ENCODE assay signal across 1 cellular context in the genomic region with DNA sequence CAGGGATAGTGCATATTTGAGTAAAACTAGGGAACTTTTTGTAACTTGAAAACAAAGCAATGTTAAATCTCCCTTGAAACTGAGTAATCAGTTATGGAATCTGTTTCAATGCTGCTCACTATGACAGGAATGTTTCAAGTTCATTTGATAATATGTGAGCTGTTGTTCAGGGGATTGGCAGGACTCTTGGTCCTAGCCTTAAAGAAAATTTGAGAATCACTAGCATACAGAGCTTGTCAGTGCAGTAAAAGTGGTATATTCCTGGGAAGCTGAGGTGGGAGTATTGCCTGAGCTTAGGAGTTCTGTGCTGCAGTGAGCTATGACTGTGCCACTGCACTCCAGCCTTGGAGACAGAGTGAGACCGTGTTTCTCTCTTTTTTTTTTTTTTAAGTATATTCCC.
TF ChIP-seq lines count a peak whose summit lies in the region.

No MANE protein-coding gene starts in this region.

TF ChIP-seq in GM23338, 12 proteins besides CTCF, POLR2A, EP300 and RAD21 (continued from another document):
- no peak for TF ChIP-seq ETS1 (IDR thresholded peaks at IDR 0.05)
